Comparison of ENCODE assay signal across 19 cellular contexts in genomic region chrX:23982891-23983290, GRCh38. TPM values are rescaled to one million over a fixed set of nuclear protein-coding genes. Genes with fewer than 3 reads are reported as not detected.
A peak's percentile ranks its signal among the peaks of the same experiment; 100 is the strongest.
DNase-seq lines count a peak whose midpoint lies in the region; ATAC-seq, FAIRE-seq and TF ChIP-seq lines count a peak whose summit lies in the region.
"Had no signal": no experiment of that assay in that cellular context is flagged by ENCODE, and none has a peak within 500 bp of the region (broad histone marks: within the 10 kb centered on the region; RNA-seq: fewer than 3 reads in every experiment).

No MANE protein-coding gene starts in this region.

- H3K27ac Mint-ChIP-seq in activated T-cell treated with anti-CD3 and anti-CD28 coated beads, Interleukin-2, amount 50 U/mL, for 72 hours = peak overlapping the region; percentile 87
- no peak overlapping the region for H3K27ac Mint-ChIP-seq in astrocyte (ENCODE audit: unreplicated experiment)
- H3K27ac Mint-ChIP-seq: CD14-positive monocyte had no signal

- no peaks in the 10 kb centered on the region for H3K9me3 Mint-ChIP-seq in activated T-cell treated with anti-CD3 and anti-CD28 coated beads, Interleukin-2, amount 50 U/mL, for 72 hours
- no peaks in the 10 kb centered on the region for H3K9me3 Mint-ChIP-seq in astrocyte (ENCODE audit: unreplicated experiment)
- H3K9me3 Mint-ChIP-seq: CD14-positive monocyte; CD4-positive, alpha-beta memory T cell had no signal

- H3K27me3 Mint-ChIP-seq in activated T-cell treated with anti-CD3 and anti-CD28 coated beads, Interleukin-2, amount 50 U/mL, for 72 hours (ENCODE audit: low read depth) = peaks cover 21% of the 10 kb centered on the region
- H3K27me3 Mint-ChIP-seq in astrocyte (ENCODE audit: low read depth, unreplicated experiment) = no peaks in the 10 kb centered on the region
- H3K27me3 Mint-ChIP-seq: CD4-positive, alpha-beta memory T cell had no signal

- no peak overlapping the region for H3K4me2 ChIP-seq in astrocyte (ENCODE audit: low read length)
- H3K4me2 ChIP-seq: BLaER1 had no signal

- peaks cover 29 to 54% of the 10 kb centered on the region in 2 experiments for H3K36me3 ChIP-seq in HEK293 (ENCODE audit: control insufficient read depth in 2 of 2, insufficient read depth in 1 of 2, low read length in 2 of 2)
- peaks cover 1% of the 10 kb centered on the region for H3K36me3 ChIP-seq in astrocyte (ENCODE audit: insufficient read depth, low read length)

- ATAC-seq in activated T-cell treated with anti-CD3 and anti-CD28 coated beads, Interleukin-2, amount 50 U/mL, for 72 hours (replicated peaks in 1 of 2) = no peak
- no peak for ATAC-seq in HG03378 (IDR thresholded peaks at IDR 0.05; ENCODE audit: unreplicated experiment)
- ATAC-seq: K562 had no signal

- no peak overlapping the region for H2AFZ ChIP-seq in astrocyte (ENCODE audit: low read depth, low read length)
- H2AFZ ChIP-seq: GM23248 had no signal

- H3K9me3 ChIP-seq in HEK293 (ENCODE audit: control insufficient read depth, insufficient read depth, low read depth, low read length) = no peaks in the 10 kb centered on the region
- H3K9me3 ChIP-seq in astrocyte (ENCODE audit: insufficient read depth, low read depth, low read length) = no peaks in the 10 kb centered on the region
- H3K9me3 ChIP-seq: BLaER1 had no signal

- CTCF ChIA-PET in HEK293 (lab: Yijun Ruan, JAX) = interaction anchor here (1.2 kb wide), 1 partner anchor 71 kb away, joined by 7 read pairs; the partner anchor contains the start of gene EIF2S3

- H3K9ac ChIP-seq in astrocyte (ENCODE audit: low read length) = no peak overlapping the region
- H3K9ac ChIP-seq: BLaER1, GM23248 had no signal

- H3K27ac ChIP-seq in HEK293 (ENCODE audit: extremely low read depth, low read depth, low read length) (no peak overlapping the region), astrocyte (ENCODE audit: low read depth, low read length) (no peak overlapping the region)
- H3K27ac ChIP-seq: 22Rv1, BLaER1, GM23248 had no signal

- no peak overlapping the region for H3K4me3 ChIP-seq in HEK293 (ENCODE audit: low read depth, low read length)
- no peak overlapping the region for H3K4me3 ChIP-seq in astrocyte (ENCODE audit: insufficient read depth, low read depth, low read length)
- H3K4me3 ChIP-seq: BLaER1, GM23248, K562 had no signal

- H3K4me1 Mint-ChIP-seq in activated T-cell treated with anti-CD3 and anti-CD28 coated beads, Interleukin-2, amount 50 U/mL, for 72 hours (ENCODE audit: low read depth) = peaks cover 4% of the 10 kb centered on the region
- no peaks in the 10 kb centered on the region for H3K4me1 Mint-ChIP-seq in astrocyte (ENCODE audit: low read depth, unreplicated experiment)
- H3K4me1 Mint-ChIP-seq: CD14-positive monocyte had no signal

- no peaks in the 10 kb centered on the region for H3K27me3 ChIP-seq in astrocyte (ENCODE audit: insufficient read depth, low read length)
- H3K27me3 ChIP-seq: BLaER1 had no signal

- peaks cover 5% of the 10 kb centered on the region for H4K20me1 ChIP-seq in astrocyte (ENCODE audit: insufficient read depth, low read length)

- H3K4me1 ChIP-seq in HEK293 (ENCODE audit: control insufficient read depth, insufficient read depth, low read length) (peaks cover 16% of the 10 kb centered on the region), astrocyte (ENCODE audit: insufficient read depth, low read length) (peaks cover 4% of the 10 kb centered on the region)
- H3K4me1 ChIP-seq: BLaER1 had no signal

- peaks cover 4 to 6% of the 10 kb centered on the region in 2 donors for H3K36me3 Mint-ChIP-seq in activated T-cell treated with anti-CD3 and anti-CD28 coated beads, Interleukin-2, amount 50 U/mL, for 72 hours (ENCODE audit: insufficient read depth in 2 of 2)
- H3K36me3 Mint-ChIP-seq in astrocyte (ENCODE audit: low read depth, unreplicated experiment) = no peaks in the 10 kb centered on the region

- no peak for DNase-seq in activated T-cell treated with anti-CD3 and anti-CD28 coated beads, Interleukin-2, amount 50 U/mL, for 72 hours
- no peak for DNase-seq in activated T-cell treated with anti-CD3 and anti-CD28 coated beads, Interleukin-2, amount 50 U/mL, for 48 hours
- DNase-seq in astrocyte (ENCODE audit: low read depth) (no peak), MV-4-11 (lab: John Stamatoyannopoulos, UW) (no peak), posterior cingulate gyrus (no peak), NCI-H345 treated with DMSO at 0.1 percent for 48 hours (lab: John Stamatoyannopoulos, UW; ENCODE audit: unreplicated experiment) (no peak)
- DNase-seq: CD4-positive, alpha-beta memory T cell; DMS153; DMS79; GF-D8; GM23248; IMR-90 had no signal

- TF ChIP-seq CTCF in HEK293 (tag by site-specific recombination; IDR thresholded peaks at IDR 0.05) (no peak), astrocyte (IDR thresholded peaks at IDR 0.05; ENCODE audit: insufficient read depth, low read depth, low read length) (no peak)

- intact Hi-C loops in posterior cingulate gyrus (cut with DNase I) = no loop called here

- FAIRE-seq in astrocyte (lab: Jason Lieb, UNC) = no peak
- FAIRE-seq: H54, K562 had no signal

- H3K79me2 ChIP-seq in astrocyte (ENCODE audit: insufficient read depth, low read length) = no peaks in the 10 kb centered on the region

- POLR2A ChIA-PET in HEK293 (lab: Yijun Ruan, JAX) = interaction anchor here (1.2 kb wide), 1 partner anchor 71 kb away, joined by 5 read pairs; no protein-coding TSS in a partner anchor

- no peak overlapping the region for H3K4me3 Mint-ChIP-seq in activated T-cell treated with anti-CD3 and anti-CD28 coated beads, Interleukin-2, amount 50 U/mL, for 72 hours
- peak overlapping the region; percentile 57 for H3K4me3 Mint-ChIP-seq in astrocyte (ENCODE audit: unreplicated experiment)
- H3K4me3 Mint-ChIP-seq: CD14-positive monocyte; CD4-positive, alpha-beta memory T cell had no signal

TF ChIP-seq in HEK293, 187 proteins besides CTCF, POLR2A, EP300 and RAD21:
- peak; percentile 72 for TF ChIP-seq ZNF600 (tag by site-specific recombination; IDR thresholded peaks at IDR 0.05)
- no peak for TF ChIP-seq ZNF518A (tag by site-specific recombination; conservative IDR thresholded peaks at IDR 0.05; ENCODE audit: low read depth)
- TF ChIP-seq ZNF391 (tag by site-specific recombination; IDR thresholded peaks at IDR 0.05; ENCODE audit: borderline replicate concordance, low read depth) = no peak
- TF ChIP-seq ZBTB1 (tag by site-specific recombination; IDR thresholded peaks at IDR 0.05) = no peak
- no peak for TF ChIP-seq ZSCAN30 (tag by site-specific recombination; IDR thresholded peaks at IDR 0.05)
- peak; percentile 56; the same call in 1 of the 2 replicates for TF ChIP-seq WT1 (tag by site-specific recombination; IDR thresholded peaks at IDR 0.05)

RNA-seq across cellular contexts. Expression of gene KLHL15, which starts 44.1 kb away (rescaled TPM):
- 10 to 100 TPM; 17.9 to 19.9 TPM for total RNA-seq in activated T-cell treated with anti-CD3 and anti-CD28 coated beads, Interleukin-2, amount 50 U/mL, for 72 hours
- total RNA-seq in astrocyte = 6.5 and 7.5 TPM in 2 replicates
